11 cellular contexts compared by ENCODE assay signal in genomic region chr9:115517335-115518075, GRCh38.
"Had no signal": no experiment of that assay in that cellular context is flagged by ENCODE, and none has a peak within 500 bp of the region (broad histone marks: within the 10 kb centered on the region; RNA-seq: fewer than 3 reads in every experiment).

No MANE protein-coding gene starts in this region.

- H3K4me3 ChIP-seq: ascending aorta, cardiac muscle cell, esophagus squamous epithelium, gastroesophageal sphincter, left ventricle myocardium inferior, neural progenitor cell, tibial artery had no signal

- H3K27ac Mint-ChIP-seq: memory B cell; neural progenitor cell; T-helper 1 cell treated with Interleukin-12 subunit alpha and Interleukin-12 subunit beta and Interleukin-4 antibody, amounts not matched to agents 30 μg/mL and 1 μg/mL, for 36 hours had no signal

- DNase-seq: activated CD4-positive, alpha-beta T cell treated with anti-CD3 and anti-CD28 coated beads, Interleukin-2, amount 50 U/mL, for 4 hours; activated CD8-positive, alpha-beta memory T cell treated with anti-CD3 and anti-CD28 coated beads, Interleukin-2, amount 50 U/mL, for 4 hours; esophagus squamous epithelium; left ventricle myocardium inferior; tibial artery had no signal

- H3K4me1 Mint-ChIP-seq: memory B cell had no signal

- H3K36me3 Mint-ChIP-seq: memory B cell, neural progenitor cell had no signal

- H3K4me3 Mint-ChIP-seq: memory B cell; neural progenitor cell; T-helper 1 cell treated with Interleukin-12 subunit alpha and Interleukin-12 subunit beta and Interleukin-4 antibody, amounts not matched to agents 30 μg/mL and 1 μg/mL, for 36 hours had no signal

- H3K9me3 Mint-ChIP-seq: neural progenitor cell; T-helper 1 cell treated with Interleukin-12 subunit alpha and Interleukin-12 subunit beta and Interleukin-4 antibody, amounts not matched to agents 30 μg/mL and 1 μg/mL, for 36 hours had no signal
